ENCODE assay signal across 9 cellular contexts in genomic region chr1:147631839-147632238, GRCh38.
"Had no signal": no experiment of that assay in that cellular context is flagged by ENCODE, and none has a peak within 500 bp of the region (broad histone marks: within the 10 kb centered on the region; RNA-seq: fewer than 3 reads in every experiment).

No MANE protein-coding gene starts in this region.

- H3K27ac Mint-ChIP-seq: HFFc6 had no signal

- H3K27ac ChIP-seq: GM23248, HL-60 had no signal

- ATAC-seq: HCT116, HepG2 had no signal

- H3K9me3 Mint-ChIP-seq: HFFc6, IgD-negative memory B cell had no signal

- DNase-seq: GM23248, GOT3, H7, HFFc6 had no signal

- H3K36me3 ChIP-seq: HAP-1 had no signal

- H3K9me3 ChIP-seq: HAP-1 had no signal

- H3K4me1 ChIP-seq: HAP-1 had no signal

- H3K27me3 Mint-ChIP-seq: IgD-negative memory B cell had no signal

- H3K4me3 Mint-ChIP-seq: HFFc6, IgD-negative memory B cell had no signal

- H3K4me1 Mint-ChIP-seq: IgD-negative memory B cell had no signal

- H3K4me3 ChIP-seq: GM23248, HAP-1 had no signal
